Comparison of ENCODE assay signal across 28 cellular contexts in the genomic region with DNA sequence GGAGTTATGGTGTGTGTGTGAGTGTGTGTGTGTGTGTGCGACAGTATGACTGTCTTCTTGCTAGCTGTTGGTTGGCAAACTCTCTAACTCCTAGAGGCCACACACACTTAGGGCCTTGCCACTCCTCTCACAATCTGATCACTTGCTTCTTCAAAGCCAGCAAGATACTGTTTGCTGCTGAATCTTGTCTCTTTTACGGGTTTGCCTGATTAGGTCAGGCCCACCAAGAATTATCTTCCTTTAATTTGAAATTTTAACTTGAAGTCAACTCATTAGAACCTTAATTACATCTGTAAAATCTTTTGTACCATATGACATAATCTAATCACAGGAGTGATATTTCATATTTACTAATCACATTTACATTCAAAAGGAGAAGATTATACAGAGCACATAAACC.
"Had no signal": no experiment of that assay in that cellular context is flagged by ENCODE, and none has a peak within 500 bp of the region (broad histone marks: within the 10 kb centered on the region; RNA-seq: fewer than 3 reads in every experiment).

No MANE protein-coding gene starts in this region.

- H3K9me3 Mint-ChIP-seq: stimulated activated effector memory CD8-positive, alpha-beta T cell treated with anti-CD3 and anti-CD28 coated beads, Interleukin-12 subunit alpha, Interleukin-12 subunit beta, amount 100 ng/mL, for 72 hours had no signal

- H3K36me3 ChIP-seq: stomach, thoracic aorta, thyroid gland, tibial artery, tibial nerve, transverse colon, upper lobe of left lung, upper lobe of right lung, uterus, vagina had no signal

- DNase-seq: stimulated activated CD4-positive, alpha-beta T cell treated with anti-CD3 and anti-CD28 coated beads, Interleukin-2, amount 100 ng/mL, for 24 hours; stimulated activated CD4-positive, alpha-beta T cell treated with anti-CD3 and anti-CD28 coated beads, Interleukin-2, amount 100 ng/mL, for 48 hours; stimulated activated CD4-positive, alpha-beta T cell treated with anti-CD3 and anti-CD28 coated beads, Interleukin-4, amount 100 ng/mL, for 1 hour; stimulated activated CD4-positive, alpha-beta T cell treated with anti-CD3 and anti-CD28 coated beads, Interleukin-4, amount 100 ng/mL, for 24 hours; stimulated activated CD4-positive, alpha-beta T cell treated with anti-CD3 and anti-CD28 coated beads, Interleukin-4, amount 100 ng/mL, for 4 hours; stimulated activated CD8-positive, alpha-beta memory T cell treated with anti-CD3 and anti-CD28 coated beads, Interleukin-4, amount 100 ng/mL, for 48 hours; stimulated activated naive B cell treated with anti-CD40 and anti-IgM and Interleukin-4, amounts not matched to agents 10 μg/mL and 1 μg/mL and 100 μg/mL, for 72 hours; stimulated activated naive CD4-positive, alpha-beta T cell; stimulated activated naive CD4-positive, alpha-beta T cell treated with Interleukin-2 at 50 U/mL for 16 hours; stimulated activated naive CD8-positive, alpha-beta T cell treated with anti-CD3 and anti-CD28 coated beads, Interleukin-15, Interleukin-2, amounts not matched to agents 100 U/mL and 50 U/mL, for 24 hours; stomach; substantia nigra; testis; thyroid gland; tibial artery; transverse colon; trophoblast cell; upper lobe of left lung; upper lobe of right lung; uterus had no signal

- H3K27ac Mint-ChIP-seq: stimulated activated effector memory CD8-positive, alpha-beta T cell treated with anti-CD3 and anti-CD28 coated beads, Interleukin-12 subunit alpha, Interleukin-12 subunit beta, amount 100 ng/mL, for 72 hours; stimulated activated memory B cell treated with anti-CD40 and anti-IgM and Interleukin-4, amounts not matched to agents 10 μg/mL and 1 μg/mL and 100 μg/mL, for 72 hours; stimulated activated naive B cell treated with anti-CD40 and anti-IgM and Interleukin-4, amounts not matched to agents 10 μg/mL and 1 μg/mL and 100 μg/mL, for 72 hours; stimulated activated naive CD8-positive, alpha-beta T cell treated with anti-CD3 and anti-CD28 coated beads, Interleukin-15, Interleukin-2, amounts not matched to agents 100 ng/mL and 50 ng/mL, for 24 hours; type B pancreatic cell had no signal

- H3K4me3 ChIP-seq: stomach, testis, thoracic aorta, thyroid gland, tibial artery, tibial nerve, transverse colon, upper lobe of left lung, upper lobe of right lung, uterus, vagina had no signal

- H3K4me1 ChIP-seq: stomach, testis, thyroid gland, tibial artery, tibial nerve, transverse colon, upper lobe of left lung, upper lobe of right lung, uterus, vagina had no signal

- H3K4me3 Mint-ChIP-seq: stimulated activated effector memory CD8-positive, alpha-beta T cell treated with anti-CD3 and anti-CD28 coated beads, Interleukin-12 subunit alpha, Interleukin-12 subunit beta, amount 100 ng/mL, for 72 hours; stimulated activated memory B cell treated with anti-CD40 and anti-IgM and Interleukin-4, amounts not matched to agents 10 μg/mL and 1 μg/mL and 100 μg/mL, for 72 hours; stimulated activated naive B cell treated with anti-CD40 and anti-IgM and Interleukin-4, amounts not matched to agents 10 μg/mL and 1 μg/mL and 100 μg/mL, for 72 hours; stimulated activated naive CD8-positive, alpha-beta T cell treated with anti-CD3 and anti-CD28 coated beads, Interleukin-15, Interleukin-2, amounts not matched to agents 100 ng/mL and 50 ng/mL, for 24 hours; type B pancreatic cell had no signal

- H3K27me3 Mint-ChIP-seq: stimulated activated memory B cell treated with anti-CD40 and anti-IgM and Interleukin-4, amounts not matched to agents 10 μg/mL and 1 μg/mL and 100 μg/mL, for 72 hours; stimulated activated naive B cell treated with anti-CD40 and anti-IgM and Interleukin-4, amounts not matched to agents 10 μg/mL and 1 μg/mL and 100 μg/mL, for 72 hours had no signal

- H3K9me3 ChIP-seq: stomach, testis, thoracic aorta, thyroid gland, tibial artery, tibial nerve, transverse colon, upper lobe of left lung, upper lobe of right lung, uterus, vagina had no signal

- FAIRE-seq: urothelium cell line had no signal

- H3K27ac ChIP-seq: stomach, testis, thoracic aorta, thyroid gland, tibial artery, tibial nerve, transverse colon, upper lobe of left lung, upper lobe of right lung, uterus, vagina had no signal

- H3K27me3 ChIP-seq: testis, thyroid gland, tibial artery, tibial nerve, transverse colon, upper lobe of left lung, upper lobe of right lung, uterus, vagina had no signal

- H3K4me1 Mint-ChIP-seq: stimulated activated effector memory CD8-positive, alpha-beta T cell treated with anti-CD3 and anti-CD28 coated beads, Interleukin-12 subunit alpha, Interleukin-12 subunit beta, amount 100 ng/mL, for 72 hours; stimulated activated memory B cell treated with anti-CD40 and anti-IgM and Interleukin-4, amounts not matched to agents 10 μg/mL and 1 μg/mL and 100 μg/mL, for 72 hours; stimulated activated naive B cell treated with anti-CD40 and anti-IgM and Interleukin-4, amounts not matched to agents 10 μg/mL and 1 μg/mL and 100 μg/mL, for 72 hours had no signal

- ATAC-seq: stimulated activated effector memory CD8-positive, alpha-beta T cell treated with anti-CD3 and anti-CD28 coated beads, Interleukin-12 subunit alpha, Interleukin-12 subunit beta, amount 100 ng/mL, for 72 hours; stimulated activated memory B cell treated with anti-CD40 and anti-IgM and Interleukin-4, amounts not matched to agents 10 μg/mL and 1 μg/mL and 100 μg/mL, for 72 hours; stimulated activated naive B cell treated with anti-CD40 and anti-IgM and Interleukin-4, amounts not matched to agents 10 μg/mL and 1 μg/mL and 100 μg/mL, for 72 hours; stimulated activated naive CD8-positive, alpha-beta T cell treated with anti-CD3 and anti-CD28 coated beads, Interleukin-15, Interleukin-2, amounts not matched to agents 100 U/mL and 50 U/mL, for 24 hours; upper lobe of right lung had no signal
